ENCODE assay signal across 1 cellular context in the genomic region with DNA sequence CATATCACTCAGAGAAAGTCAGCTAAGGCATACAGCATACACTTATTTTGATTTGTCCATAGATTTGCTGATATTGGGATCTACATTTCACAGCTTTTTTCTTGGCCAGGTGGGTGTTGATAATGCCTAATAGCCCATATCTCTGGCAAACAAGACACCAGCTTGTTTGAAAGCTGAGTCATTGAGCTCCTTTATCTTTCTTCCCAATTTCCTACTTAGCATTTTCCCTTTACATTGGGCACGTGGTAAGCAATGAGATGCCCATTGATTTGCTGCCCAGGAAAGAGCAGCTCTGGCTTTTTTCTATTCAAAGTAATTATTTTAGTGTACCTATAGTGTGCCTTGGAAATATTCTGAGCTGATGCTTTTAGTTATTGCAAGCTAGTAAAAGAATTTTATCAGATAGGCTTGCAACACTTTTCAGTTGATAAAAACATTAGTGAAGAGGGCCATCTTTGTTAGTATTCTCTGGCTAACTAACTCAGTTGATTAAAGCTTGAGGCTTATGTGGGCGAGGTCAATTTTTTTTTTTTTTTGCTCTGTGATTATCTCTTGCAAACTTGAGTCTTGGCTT.
A peak's percentile ranks its signal among the peaks of the same experiment; 100 is the strongest.
TF ChIP-seq lines count a peak whose summit lies in the region.

No MANE protein-coding gene starts in this region.

TF ChIP-seq in K562, 482 proteins besides CTCF, POLR2A, EP300 and RAD21 (continued from another document):
- TF ChIP-seq, protein P1, sequence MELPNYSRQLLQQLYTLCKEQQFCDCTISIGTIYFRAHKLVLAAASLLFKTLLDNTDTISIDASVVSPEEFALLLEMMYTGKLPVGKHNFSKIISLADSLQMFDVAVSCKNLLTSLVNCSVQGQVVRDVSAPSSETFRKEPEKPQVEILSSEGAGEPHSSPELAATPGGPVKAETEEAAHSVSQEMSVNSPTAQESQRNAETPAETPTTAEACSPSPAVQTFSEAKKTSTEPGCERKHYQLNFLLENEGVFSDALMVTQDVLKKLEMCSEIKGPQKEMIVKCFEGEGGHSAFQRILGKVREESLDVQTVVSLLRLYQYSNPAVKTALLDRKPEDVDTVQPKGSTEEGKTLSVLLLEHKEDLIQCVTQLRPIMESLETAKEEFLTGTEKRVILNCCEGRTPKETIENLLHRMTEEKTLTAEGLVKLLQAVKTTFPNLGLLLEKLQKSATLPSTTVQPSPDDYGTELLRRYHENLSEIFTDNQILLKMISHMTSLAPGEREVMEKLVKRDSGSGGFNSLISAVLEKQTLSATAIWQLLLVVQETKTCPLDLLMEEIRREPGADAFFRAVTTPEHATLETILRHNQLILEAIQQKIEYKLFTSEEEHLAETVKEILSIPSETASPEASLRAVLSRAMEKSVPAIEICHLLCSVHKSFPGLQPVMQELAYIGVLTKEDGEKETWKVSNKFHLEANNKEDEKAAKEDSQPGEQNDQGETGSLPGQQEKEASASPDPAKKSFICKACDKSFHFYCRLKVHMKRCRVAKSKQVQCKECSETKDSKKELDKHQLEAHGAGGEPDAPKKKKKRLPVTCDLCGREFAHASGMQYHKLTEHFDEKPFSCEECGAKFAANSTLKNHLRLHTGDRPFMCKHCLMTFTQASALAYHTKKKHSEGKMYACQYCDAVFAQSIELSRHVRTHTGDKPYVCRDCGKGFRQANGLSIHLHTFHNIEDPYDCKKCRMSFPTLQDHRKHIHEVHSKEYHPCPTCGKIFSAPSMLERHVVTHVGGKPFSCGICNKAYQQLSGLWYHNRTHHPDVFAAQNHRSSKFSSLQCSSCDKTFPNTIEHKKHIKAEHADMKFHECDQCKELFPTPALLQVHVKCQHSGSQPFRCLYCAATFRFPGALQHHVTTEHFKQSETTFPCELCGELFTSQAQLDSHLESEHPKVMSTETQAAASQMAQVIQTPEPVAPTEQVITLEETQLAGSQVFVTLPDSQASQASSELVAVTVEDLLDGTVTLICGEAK (IDR thresholded peaks at IDR 0.05): no peak
- TF ChIP-seq, protein P1 (CRISPR knock-in tag; IDR thresholded peaks at IDR 0.05): no peak
- TF ChIP-seq HSF4 (CRISPR knock-in tag; IDR thresholded peaks at IDR 0.05; ENCODE audit: borderline replicate concordance) (no peak; the same call in 1 of the 2 replicates), PHF8 (IDR thresholded peaks at IDR 0.05; ENCODE audit: borderline replicate concordance, low read length) (no peak), TFAM (CRISPR knock-in tag; conservative IDR thresholded peaks at IDR 0.05) (no peak), KLF13 (tag; IDR thresholded peaks at IDR 0.05; ENCODE audit: borderline replicate concordance, low read depth) (no peak), ZNF707 (CRISPR knock-in tag; conservative IDR thresholded peaks at IDR 0.05) (no peak), POLR3A (IDR thresholded peaks at IDR 0.05; ENCODE audit: borderline replicate concordance, extremely low read depth, insufficient read depth, insufficient read length) (no peak), ZNF263 (CRISPR knock-in tag; IDR thresholded peaks at IDR 0.05; ENCODE audit: borderline replicate concordance) (no peak), SAFB (IDR thresholded peaks at IDR 0.05; ENCODE audit: borderline replicate concordance, low read depth, low read length) (no peak), RHOXF2B (CRISPR knock-in tag; conservative IDR thresholded peaks at IDR 0.05) (no peak), CBFB (CRISPR knock-in tag; IDR thresholded peaks at IDR 0.05) (no peak), TRIM24 (IDR thresholded peaks at IDR 0.05) (peak; percentile 99)
- TF ChIP-seq, protein P2, sequence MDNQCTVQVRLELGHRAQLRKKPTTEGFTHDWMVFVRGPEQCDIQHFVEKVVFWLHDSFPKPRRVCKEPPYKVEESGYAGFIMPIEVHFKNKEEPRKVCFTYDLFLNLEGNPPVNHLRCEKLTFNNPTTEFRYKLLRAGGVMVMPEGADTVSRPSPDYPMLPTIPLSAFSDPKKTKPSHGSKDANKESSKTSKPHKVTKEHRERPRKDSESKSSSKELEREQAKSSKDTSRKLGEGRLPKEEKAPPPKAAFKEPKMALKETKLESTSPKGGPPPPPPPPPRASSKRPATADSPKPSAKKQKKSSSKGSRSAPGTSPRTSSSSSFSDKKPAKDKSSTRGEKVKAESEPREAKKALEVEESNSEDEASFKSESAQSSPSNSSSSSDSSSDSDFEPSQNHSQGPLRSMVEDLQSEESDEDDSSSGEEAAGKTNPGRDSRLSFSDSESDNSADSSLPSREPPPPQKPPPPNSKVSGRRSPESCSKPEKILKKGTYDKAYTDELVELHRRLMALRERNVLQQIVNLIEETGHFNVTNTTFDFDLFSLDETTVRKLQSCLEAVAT (IDR thresholded peaks at IDR 0.05): peak in 1 of 2 experiments; percentile 27; a peak in 1 of 4 replicates
- TF ChIP-seq, protein P3, sequence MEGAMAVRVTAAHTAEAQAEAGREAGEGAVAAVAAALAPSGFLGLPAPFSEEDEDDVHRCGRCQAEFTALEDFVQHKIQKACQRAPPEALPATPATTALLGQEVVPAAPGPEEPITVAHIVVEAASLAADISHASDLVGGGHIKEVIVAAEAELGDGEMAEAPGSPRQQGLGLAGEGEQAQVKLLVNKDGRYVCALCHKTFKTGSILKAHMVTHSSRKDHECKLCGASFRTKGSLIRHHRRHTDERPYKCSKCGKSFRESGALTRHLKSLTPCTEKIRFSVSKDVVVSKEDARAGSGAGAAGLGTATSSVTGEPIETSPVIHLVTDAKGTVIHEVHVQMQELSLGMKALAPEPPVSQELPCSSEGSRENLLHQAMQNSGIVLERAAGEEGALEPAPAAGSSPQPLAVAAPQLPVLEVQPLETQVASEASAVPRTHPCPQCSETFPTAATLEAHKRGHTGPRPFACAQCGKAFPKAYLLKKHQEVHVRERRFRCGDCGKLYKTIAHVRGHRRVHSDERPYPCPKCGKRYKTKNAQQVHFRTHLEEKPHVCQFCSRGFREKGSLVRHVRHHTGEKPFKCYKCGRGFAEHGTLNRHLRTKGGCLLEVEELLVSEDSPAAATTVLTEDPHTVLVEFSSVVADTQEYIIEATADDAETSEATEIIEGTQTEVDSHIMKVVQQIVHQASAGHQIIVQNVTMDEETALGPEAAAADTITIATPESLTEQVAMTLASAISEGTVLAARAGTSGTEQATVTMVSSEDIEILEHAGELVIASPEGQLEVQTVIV (CRISPR knock-in tag; IDR thresholded peaks at IDR 0.05; ENCODE audit: borderline replicate concordance): no peak
- TF ChIP-seq, protein P4, sequence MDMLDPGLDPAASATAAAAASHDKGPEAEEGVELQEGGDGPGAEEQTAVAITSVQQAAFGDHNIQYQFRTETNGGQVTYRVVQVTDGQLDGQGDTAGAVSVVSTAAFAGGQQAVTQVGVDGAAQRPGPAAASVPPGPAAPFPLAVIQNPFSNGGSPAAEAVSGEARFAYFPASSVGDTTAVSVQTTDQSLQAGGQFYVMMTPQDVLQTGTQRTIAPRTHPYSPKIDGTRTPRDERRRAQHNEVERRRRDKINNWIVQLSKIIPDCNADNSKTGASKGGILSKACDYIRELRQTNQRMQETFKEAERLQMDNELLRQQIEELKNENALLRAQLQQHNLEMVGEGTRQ (CRISPR knock-in tag; IDR thresholded peaks at IDR 0.05): peak; percentile 82
- TF ChIP-seq, protein P5, sequence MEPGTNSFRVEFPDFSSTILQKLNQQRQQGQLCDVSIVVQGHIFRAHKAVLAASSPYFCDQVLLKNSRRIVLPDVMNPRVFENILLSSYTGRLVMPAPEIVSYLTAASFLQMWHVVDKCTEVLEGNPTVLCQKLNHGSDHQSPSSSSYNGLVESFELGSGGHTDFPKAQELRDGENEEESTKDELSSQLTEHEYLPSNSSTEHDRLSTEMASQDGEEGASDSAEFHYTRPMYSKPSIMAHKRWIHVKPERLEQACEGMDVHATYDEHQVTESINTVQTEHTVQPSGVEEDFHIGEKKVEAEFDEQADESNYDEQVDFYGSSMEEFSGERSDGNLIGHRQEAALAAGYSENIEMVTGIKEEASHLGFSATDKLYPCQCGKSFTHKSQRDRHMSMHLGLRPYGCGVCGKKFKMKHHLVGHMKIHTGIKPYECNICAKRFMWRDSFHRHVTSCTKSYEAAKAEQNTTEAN (CRISPR knock-in tag; IDR thresholded peaks at IDR 0.05): 0 out of 2 replicates have a peak, but pooled peaks have one; percentile 10
- TF ChIP-seq, protein P6, sequence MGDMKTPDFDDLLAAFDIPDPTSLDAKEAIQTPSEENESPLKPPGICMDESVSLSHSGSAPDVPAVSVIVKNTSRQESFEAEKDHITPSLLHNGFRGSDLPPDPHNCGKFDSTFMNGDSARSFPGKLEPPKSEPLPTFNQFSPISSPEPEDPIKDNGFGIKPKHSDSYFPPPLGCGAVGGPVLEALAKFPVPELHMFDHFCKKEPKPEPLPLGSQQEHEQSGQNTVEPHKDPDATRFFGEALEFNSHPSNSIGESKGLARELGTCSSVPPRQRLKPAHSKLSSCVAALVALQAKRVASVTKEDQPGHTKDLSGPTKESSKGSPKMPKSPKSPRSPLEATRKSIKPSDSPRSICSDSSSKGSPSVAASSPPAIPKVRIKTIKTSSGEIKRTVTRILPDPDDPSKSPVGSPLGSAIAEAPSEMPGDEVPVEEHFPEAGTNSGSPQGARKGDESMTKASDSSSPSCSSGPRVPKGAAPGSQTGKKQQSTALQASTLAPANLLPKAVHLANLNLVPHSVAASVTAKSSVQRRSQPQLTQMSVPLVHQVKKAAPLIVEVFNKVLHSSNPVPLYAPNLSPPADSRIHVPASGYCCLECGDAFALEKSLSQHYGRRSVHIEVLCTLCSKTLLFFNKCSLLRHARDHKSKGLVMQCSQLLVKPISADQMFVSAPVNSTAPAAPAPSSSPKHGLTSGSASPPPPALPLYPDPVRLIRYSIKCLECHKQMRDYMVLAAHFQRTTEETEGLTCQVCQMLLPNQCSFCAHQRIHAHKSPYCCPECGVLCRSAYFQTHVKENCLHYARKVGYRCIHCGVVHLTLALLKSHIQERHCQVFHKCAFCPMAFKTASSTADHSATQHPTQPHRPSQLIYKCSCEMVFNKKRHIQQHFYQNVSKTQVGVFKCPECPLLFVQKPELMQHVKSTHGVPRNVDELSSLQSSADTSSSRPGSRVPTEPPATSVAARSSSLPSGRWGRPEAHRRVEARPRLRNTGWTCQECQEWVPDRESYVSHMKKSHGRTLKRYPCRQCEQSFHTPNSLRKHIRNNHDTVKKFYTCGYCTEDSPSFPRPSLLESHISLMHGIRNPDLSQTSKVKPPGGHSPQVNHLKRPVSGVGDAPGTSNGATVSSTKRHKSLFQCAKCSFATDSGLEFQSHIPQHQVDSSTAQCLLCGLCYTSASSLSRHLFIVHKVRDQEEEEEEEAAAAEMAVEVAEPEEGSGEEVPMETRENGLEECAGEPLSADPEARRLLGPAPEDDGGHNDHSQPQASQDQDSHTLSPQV (IDR thresholded peaks at IDR 0.05): peak; percentile 70
- TF ChIP-seq, protein P7, sequence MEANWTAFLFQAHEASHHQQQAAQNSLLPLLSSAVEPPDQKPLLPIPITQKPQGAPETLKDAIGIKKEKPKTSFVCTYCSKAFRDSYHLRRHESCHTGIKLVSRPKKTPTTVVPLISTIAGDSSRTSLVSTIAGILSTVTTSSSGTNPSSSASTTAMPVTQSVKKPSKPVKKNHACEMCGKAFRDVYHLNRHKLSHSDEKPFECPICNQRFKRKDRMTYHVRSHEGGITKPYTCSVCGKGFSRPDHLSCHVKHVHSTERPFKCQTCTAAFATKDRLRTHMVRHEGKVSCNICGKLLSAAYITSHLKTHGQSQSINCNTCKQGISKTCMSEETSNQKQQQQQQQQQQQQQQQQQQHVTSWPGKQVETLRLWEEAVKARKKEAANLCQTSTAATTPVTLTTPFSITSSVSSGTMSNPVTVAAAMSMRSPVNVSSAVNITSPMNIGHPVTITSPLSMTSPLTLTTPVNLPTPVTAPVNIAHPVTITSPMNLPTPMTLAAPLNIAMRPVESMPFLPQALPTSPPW (CRISPR knock-in tag; IDR thresholded peaks at IDR 0.05): peak; percentile 72
- TF ChIP-seq, protein P8, sequence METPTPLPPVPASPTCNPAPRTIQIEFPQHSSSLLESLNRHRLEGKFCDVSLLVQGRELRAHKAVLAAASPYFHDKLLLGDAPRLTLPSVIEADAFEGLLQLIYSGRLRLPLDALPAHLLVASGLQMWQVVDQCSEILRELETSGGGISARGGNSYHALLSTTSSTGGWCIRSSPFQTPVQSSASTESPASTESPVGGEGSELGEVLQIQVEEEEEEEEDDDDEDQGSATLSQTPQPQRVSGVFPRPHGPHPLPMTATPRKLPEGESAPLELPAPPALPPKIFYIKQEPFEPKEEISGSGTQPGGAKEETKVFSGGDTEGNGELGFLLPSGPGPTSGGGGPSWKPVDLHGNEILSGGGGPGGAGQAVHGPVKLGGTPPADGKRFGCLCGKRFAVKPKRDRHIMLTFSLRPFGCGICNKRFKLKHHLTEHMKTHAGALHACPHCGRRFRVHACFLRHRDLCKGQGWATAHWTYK (CRISPR knock-in tag; IDR thresholded peaks at IDR 0.05): peak; percentile 95
